In genomic region chr9:127568971-127569818, GRCh38 we compare ENCODE assay signal across 8 cellular contexts. TPM values are rescaled to one million over a fixed set of nuclear protein-coding genes. Genes with fewer than 3 reads are reported as not detected.
DNase-seq lines count a peak whose midpoint lies in the region; ATAC-seq and TF ChIP-seq lines count a peak whose summit lies in the region.

No MANE protein-coding gene starts in this region.

- no peaks in the 10 kb centered on the region for H3K79me2 ChIP-seq in H9 (ENCODE audit: insufficient read depth, low read length)

- H3K4me1 ChIP-seq in H9 (ENCODE audit: insufficient read depth, low read length), result peaks cover 4% of the 10 kb centered on the region; the same call in 1 of the 2 replicates

- intact Hi-C loops in CD4-positive, alpha-beta T cell (cut with DNase I, micrococcal nuclease), result loop anchor here in 1 of 2 experiments (1.0 to 2.0 kb wide), 3 partner anchors 48 to 682 kb away; no protein-coding TSS in a partner anchor
- intact Hi-C loops in activated CD4-positive, alpha-beta T cell treated with anti-CD3 and anti-CD28 coated beads for 36 hours (cut with DNase I, micrococcal nuclease), result loop anchor here in 1 of 2 experiments (1.0 to 2.0 kb wide), 10 partner anchors 39 to 682 kb away; partner anchors contain the start of genes LRSAM1, PTRH1, RPL12 and SLC25A25

- no peak for TF ChIP-seq CTCF in CD4-positive, alpha-beta T cell (IDR thresholded peaks at IDR 0.05)
- TF ChIP-seq CTCF in H9 (conservative IDR thresholded peaks at IDR 0.05), result no peak

- H3K4me3 Mint-ChIP-seq in CD4-positive, alpha-beta T cell, result peak overlapping the region; percentile 87
- H3K4me3 Mint-ChIP-seq in H9, result peak overlapping the region; percentile 66 to 77
- H3K4me3 Mint-ChIP-seq in activated CD4-positive, alpha-beta T cell treated with anti-CD3 and anti-CD28 coated beads for 36 hours, result peak overlapping the region; percentile 71

- no peak overlapping the region; the same call in 1 of the 2 replicates for H3K4ac ChIP-seq in H9 (ENCODE audit: low read depth, low read length)

- H2BK5ac ChIP-seq in H9 (ENCODE audit: insufficient read length, low read length), result no peak overlapping the region

- ATAC-seq in CD4-positive, alpha-beta T cell (ENCODE audit: poor library complexity), result peak; percentile 78
- ATAC-seq in activated CD4-positive, alpha-beta T cell treated with anti-CD3 and anti-CD28 coated beads for 36 hours, result peak; percentile 85
- no peak for ATAC-seq in HG03439 (IDR thresholded peaks at IDR 0.05; ENCODE audit: unreplicated experiment)

- H2BK15ac ChIP-seq in H9 (ENCODE audit: low read depth, low read length), result no peak overlapping the region

- H3K9ac ChIP-seq in H9 (ENCODE audit: extremely low read depth, insufficient read length, low read length), result peak overlapping the region; percentile 45

- no peaks in the 10 kb centered on the region for H3K27me3 Mint-ChIP-seq in CD4-positive, alpha-beta T cell
- peaks cover 13% of the 10 kb centered on the region for H3K27me3 Mint-ChIP-seq in H9 (ENCODE audit: low read depth)
- no peaks in the 10 kb centered on the region for H3K27me3 Mint-ChIP-seq in activated CD4-positive, alpha-beta T cell treated with anti-CD3 and anti-CD28 coated beads for 36 hours

- peak overlapping the region; percentile 46 for H3K27ac ChIP-seq in CD4-positive, alpha-beta T cell (ENCODE audit: low read depth, low read length)
- H3K27ac ChIP-seq in H9 (ENCODE audit: insufficient read length, low read depth, low read length), result no peak overlapping the region

- peak overlapping the region; percentile 67 for H3K4me2 ChIP-seq in H9 (ENCODE audit: insufficient read depth, insufficient read length, low read length)

- H2AK5ac ChIP-seq in H9 (ENCODE audit: insufficient read length, low read length), result no peak overlapping the region

- H3K79me1 ChIP-seq in H9 (ENCODE audit: insufficient read depth, low read depth, low read length, poor library complexity, severe bottlenecking), result peaks cover 4% of the 10 kb centered on the region

- H4K5ac ChIP-seq in H9 (ENCODE audit: insufficient read length, low read depth, low read length), result no peak overlapping the region

- no peak overlapping the region for H4K91ac ChIP-seq in H9 (ENCODE audit: insufficient read length, low read depth, low read length)

- H3K9me3 Mint-ChIP-seq in CD4-positive, alpha-beta T cell, result no peaks in the 10 kb centered on the region
- no peaks in the 10 kb centered on the region for H3K9me3 Mint-ChIP-seq in H9
- H3K9me3 Mint-ChIP-seq in activated CD4-positive, alpha-beta T cell treated with anti-CD3 and anti-CD28 coated beads for 36 hours (ENCODE audit: low read depth), result no peaks in the 10 kb centered on the region

- no peak overlapping the region for H3K56ac ChIP-seq in H9 (ENCODE audit: insufficient read length, low read depth, low read length)

- peak overlapping the region; percentile 62 for H3K18ac ChIP-seq in H9 (ENCODE audit: insufficient read length, low read depth, low read length)

- H4K20me1 ChIP-seq in H9 (ENCODE audit: control insufficient read depth, insufficient read depth, insufficient read length), result no peaks in the 10 kb centered on the region

- H3K27ac Mint-ChIP-seq in CD4-positive, alpha-beta T cell, result peak overlapping the region; percentile 63
- peak overlapping the region in 2 of 3 experiments; percentile 65 to 82; a peak in 2 of 7 replicates for H3K27ac Mint-ChIP-seq in H9
- peak overlapping the region; percentile 38 for H3K27ac Mint-ChIP-seq in activated CD4-positive, alpha-beta T cell treated with anti-CD3 and anti-CD28 coated beads for 36 hours

- H2AFZ ChIP-seq in H9 (ENCODE audit: low read length), result no peak overlapping the region

- peak overlapping the region; percentile 95; the same call in 1 of the 2 replicates for H3K14ac ChIP-seq in H9 (ENCODE audit: insufficient read depth, low read length)

- H3K23ac ChIP-seq in H9 (ENCODE audit: insufficient read length, low read depth, low read length), result no peak overlapping the region

- peak; percentile 44 to 77 (median 70) for DNase-seq in CD4-positive, alpha-beta T cell
- DNase-seq in H9, result peak; percentile 87
- peak; percentile 27 for DNase-seq in NCI-H2227 treated with DMSO at 0.1 percent for 48 hours (lab: John Stamatoyannopoulos, UW)
- peak; percentile 88 for DNase-seq in activated CD4-positive, alpha-beta T cell treated with anti-CD3 and anti-CD28 coated beads for 36 hours
- peak; percentile 72 for DNase-seq in cerebellar cortex (ENCODE audit: low spot score)
- peak; percentile 42 for DNase-seq in kidney glomerular epithelial cell (lab: John Stamatoyannopoulos, UW)
- DNase-seq in stimulated activated CD4-positive, alpha-beta T cell treated with anti-CD3 and anti-CD28 coated beads, Interleukin-1b, Interleukin-23, amount 100 ng/mL, for 24 hours (ENCODE audit: low read depth in 4 of 4, low spot score in 1 of 4), result peak; percentile 47 to 77 (median 66)

- no peak overlapping the region for H4K8ac ChIP-seq in H9 (replicated peaks; ENCODE audit: insufficient read length, low read depth, low read length)

- no peaks in the 10 kb centered on the region for H3K36me3 Mint-ChIP-seq in CD4-positive, alpha-beta T cell (ENCODE audit: low read depth)
- peaks cover 0 to 2% (median 0%) of the 10 kb centered on the region in 3 experiments; a peak in 3 of 7 replicates for H3K36me3 Mint-ChIP-seq in H9 (ENCODE audit: insufficient read depth in 1 of 3, low read depth in 3 of 3)
- H3K36me3 Mint-ChIP-seq in activated CD4-positive, alpha-beta T cell treated with anti-CD3 and anti-CD28 coated beads for 36 hours (ENCODE audit: low read depth), result no peaks in the 10 kb centered on the region

- H3K23me2 ChIP-seq in H9 (ENCODE audit: insufficient read length, low read depth, low read length, poor library complexity, severe bottlenecking), result peaks cover 18% of the 10 kb centered on the region

- WGBS in H9 (ENCODE audit: extremely low coverage, insufficient read length, low lambda C conversion rate), result no CpG with 5 or more reads among the region's 76 CpGs

- H3K9me3 ChIP-seq in CD4-positive, alpha-beta T cell (ENCODE audit: control insufficient read depth, low read length), result no peaks in the 10 kb centered on the region
- H3K9me3 ChIP-seq in H9 (ENCODE audit: control insufficient read depth, low read depth, low read length), result no peaks in the 10 kb centered on the region

- CTCF ChIA-PET in CD4-positive, alpha-beta T cell (lab: Charles Lee), result interaction anchor here (1.0 to 1.2 kb wide), 2 partner anchors 20 to 166 kb away, joined by 3 read pairs; partner anchors contain the start of gene TOR2A
- CTCF ChIA-PET in activated CD4-positive, alpha-beta T cell treated with anti-CD3 and anti-CD28 coated beads for 36 hours (lab: Charles Lee), result interaction anchor here (0.6 kb wide), 1 partner anchor 27 kb away, joined by 3 read pairs; no protein-coding TSS in a partner anchor

- POLR2A ChIA-PET in CD4-positive, alpha-beta T cell (lab: Charles Lee), result interaction anchor here (1.2 to 1.7 kb wide), 4 partner anchors 10 to 38 kb away, joined by 3 to 4 read pairs (median 3); no protein-coding TSS in a partner anchor
- POLR2A ChIA-PET in activated CD4-positive, alpha-beta T cell treated with anti-CD3 and anti-CD28 coated beads for 36 hours (lab: Charles Lee), result interaction anchor here (1.0 kb wide), 1 partner anchor 10 kb away, joined by 3 read pairs; no protein-coding TSS in a partner anchor

- no peak overlapping the region for H3T11ph ChIP-seq in H9 (ENCODE audit: low read length)

- no peaks in the 10 kb centered on the region for H3K27me3 ChIP-seq in CD4-positive, alpha-beta T cell (ENCODE audit: control insufficient read depth, insufficient read depth, low read length)
- no peaks in the 10 kb centered on the region for H3K27me3 ChIP-seq in H9 (ENCODE audit: insufficient read depth, low read length)

- H3K4me1 Mint-ChIP-seq in CD4-positive, alpha-beta T cell (ENCODE audit: low read depth), result peaks cover 20% of the 10 kb centered on the region
- peaks cover 26 to 39% of the 10 kb centered on the region in 2 experiments for H3K4me1 Mint-ChIP-seq in H9
- peaks cover 25% of the 10 kb centered on the region for H3K4me1 Mint-ChIP-seq in activated CD4-positive, alpha-beta T cell treated with anti-CD3 and anti-CD28 coated beads for 36 hours

- no peak overlapping the region for H2BK12ac ChIP-seq in H9 (ENCODE audit: insufficient read length, low read depth, low read length)

- no peak overlapping the region for H2BK20ac ChIP-seq in H9 (ENCODE audit: low read depth, low read length, poor library complexity, severe bottlenecking)

- no peak overlapping the region for H2BK120ac ChIP-seq in H9 (ENCODE audit: low read depth, low read length, poor library complexity, severe bottlenecking)

RNA-seq across cellular contexts. Expression of gene STXBP1, which starts 42.9 kb away (rescaled TPM):
- 1 to 10 TPM; 1.9 to 3.4 TPM for total RNA-seq in CD4-positive, alpha-beta T cell
- 22.1 and 22.3 TPM in 2 replicates for total RNA-seq in H9 (2021)
- total RNA-seq in activated CD4-positive, alpha-beta T cell treated with anti-CD3 and anti-CD28 coated beads for 36 hours, result 10 to 100 TPM; 15.9 to 18.1 TPM

Comparison
In these comparisons a context has a peak if more than half of its experiments do, and no peak if none do; other contexts are left out.
1. DNase-seq: peak in every context shown above with its lines; median percentile 88 in activated CD4-positive, alpha-beta T cell treated with anti-CD3 and anti-CD28 coated beads for 36 hours; 87 in H9; 72 in cerebellar cortex; 70 in CD4-positive, alpha-beta T cell; 66 in stimulated activated CD4-positive, alpha-beta T cell treated with anti-CD3 and anti-CD28 coated beads, Interleukin-1b, Interleukin-23, amount 100 ng/mL, for 24 hours; 42 in kidney glomerular epithelial cell; 27 in NCI-H2227 treated with DMSO at 0.1 percent for 48 hours.